ENCODE assay signal across 1 cellular context in genomic region chr4:79964715-79965345, GRCh38.
A peak's percentile ranks its signal among the peaks of the same experiment; 100 is the strongest.
TF ChIP-seq lines count a peak whose summit lies in the region.

No MANE protein-coding gene starts in this region.

TF ChIP-seq in WTC11, 78 proteins besides CTCF, POLR2A, EP300 and RAD21 (continued from another document and continues in another):
- TF ChIP-seq ZBTB43 (CRISPR knock-in tag; IDR thresholded peaks at IDR 0.05) (peak; percentile 57; the same call in 1 of the 2 replicates), CREM (CRISPR knock-in tag; IDR thresholded peaks at IDR 0.05) (no peak), NR1H2 (CRISPR knock-in tag; IDR thresholded peaks at IDR 0.05) (no peak), E2F4 (CRISPR knock-in tag; IDR thresholded peaks at IDR 0.05; ENCODE audit: borderline replicate concordance, low read depth) (peak; percentile 68; the same call in 1 of the 2 replicates), EMX1 (CRISPR knock-in tag; IDR thresholded peaks at IDR 0.05) (no peak), AR (CRISPR knock-in tag; IDR thresholded peaks at IDR 0.05) (no peak), HMGXB4 (CRISPR knock-in tag; IDR thresholded peaks at IDR 0.05) (no peak), ZNF263 (CRISPR knock-in tag; IDR thresholded peaks at IDR 0.05; ENCODE audit: low read depth) (no peak), ATF6 (CRISPR knock-in tag; IDR thresholded peaks at IDR 0.05) (no peak), USF1 (CRISPR knock-in tag; IDR thresholded peaks at IDR 0.05) (no peak), MAX (CRISPR knock-in tag; IDR thresholded peaks at IDR 0.05) (peak; percentile 87), E2F5 (CRISPR knock-in tag; IDR thresholded peaks at IDR 0.05) (0 out of 2 replicates have a peak, but pooled peaks have one; percentile 58), ZNF121 (CRISPR knock-in tag; IDR thresholded peaks at IDR 0.05) (no peak), ERG (CRISPR knock-in tag; IDR thresholded peaks at IDR 0.05) (no peak), GRHL2 (CRISPR knock-in tag; IDR thresholded peaks at IDR 0.05; ENCODE audit: insufficient replicate concordance, severe bottlenecking) (no peak), SP1 (CRISPR knock-in tag; conservative IDR thresholded peaks at IDR 0.05) (0 out of 2 replicates have a peak, but pooled peaks have one; percentile 29), ESRRA (CRISPR knock-in tag; IDR thresholded peaks at IDR 0.05; ENCODE audit: borderline replicate concordance) (no peak), TEAD1 (CRISPR knock-in tag; IDR thresholded peaks at IDR 0.05) (peak; percentile 70; the same call in 1 of the 2 replicates), IRF2 (CRISPR knock-in tag; IDR thresholded peaks at IDR 0.05; ENCODE audit: borderline replicate concordance, low read depth) (no peak), ATF2 (CRISPR knock-in tag; IDR thresholded peaks at IDR 0.05; ENCODE audit: borderline replicate concordance, low read depth) (no peak), ZNF425 (CRISPR knock-in tag; conservative IDR thresholded peaks at IDR 0.05) (no peak), USF2 (CRISPR knock-in tag; IDR thresholded peaks at IDR 0.05) (no peak), RORB (CRISPR knock-in tag; IDR thresholded peaks at IDR 0.05) (no peak), ZNF281 (CRISPR knock-in tag; IDR thresholded peaks at IDR 0.05) (0 out of 2 replicates have a peak, but pooled peaks have one; percentile 38), OVOL2 (CRISPR knock-in tag; IDR thresholded peaks at IDR 0.05; ENCODE audit: borderline replicate concordance) (no peak), TP53 (CRISPR knock-in tag; IDR thresholded peaks at IDR 0.05) (peak; percentile 79; the same call in 1 of the 2 replicates), STAT6 (CRISPR knock-in tag; conservative IDR thresholded peaks at IDR 0.05; ENCODE audit: low read depth) (no peak), ZNF232 (CRISPR knock-in tag; IDR thresholded peaks at IDR 0.05) (peak; percentile 66; the same call in 1 of the 2 replicates)
